Comparison of ENCODE assay signal across 16 cellular contexts in the genomic region with DNA sequence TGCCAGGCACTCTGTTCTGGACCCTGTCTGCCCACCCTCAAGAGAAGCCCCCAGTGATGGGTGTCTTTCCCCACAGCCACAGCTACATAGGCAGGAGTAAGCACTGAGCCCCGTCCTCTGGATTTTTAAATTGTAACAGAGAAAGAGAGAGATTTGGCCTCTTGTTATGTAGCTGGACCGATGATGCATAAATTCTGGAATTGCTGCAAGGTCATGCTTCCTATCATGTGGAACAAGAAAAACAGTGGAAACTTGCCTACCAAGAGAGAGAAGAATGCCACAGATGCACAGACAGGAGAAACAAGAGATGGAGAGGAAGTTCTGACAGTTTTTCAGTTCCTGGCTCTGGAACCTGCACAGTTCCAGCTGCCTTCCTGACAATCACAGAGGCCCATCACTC.
DNase-seq lines count a peak whose midpoint lies in the region; ATAC-seq and TF ChIP-seq lines count a peak whose summit lies in the region.
"Had no signal": no experiment of that assay in that cellular context is flagged by ENCODE, and none has a peak within 500 bp of the region (broad histone marks: within the 10 kb centered on the region; RNA-seq: fewer than 3 reads in every experiment).

No MANE protein-coding gene starts in this region.

- peak overlapping the region; percentile 29 for H3K4me2 ChIP-seq in Loucy (ENCODE audit: low read depth, low read length, poor library complexity, severe bottlenecking)
- H3K4me2 ChIP-seq in fibroblast of lung (ENCODE audit: extremely low read depth, insufficient read depth, low read length), result peak overlapping the region; percentile 37
- peak overlapping the region; percentile 36 for H3K4me2 ChIP-seq in parathyroid adenoma (ENCODE audit: low read length)

- H3K79me2 ChIP-seq in Loucy (ENCODE audit: insufficient read depth, low read length) (no peaks in the 10 kb centered on the region), fibroblast of lung (ENCODE audit: control insufficient read depth, insufficient read depth, low read length) (no peaks in the 10 kb centered on the region), parathyroid adenoma (no peaks in the 10 kb centered on the region)

- CTCF ChIA-PET in activated CD8-positive, alpha-beta T cell treated with anti-CD3 and anti-CD28 coated beads, Interleukin-2, amount 10 ng/mL, durations not matched to agents 7 days and 5 days (lab: Charles Lee), result interaction anchor here (1.0 to 2.0 kb wide), 3 partner anchors 9 to 114 kb away, joined by 3 to 7 read pairs (median 3); no protein-coding TSS in a partner anchor

- H3K9me2 ChIP-seq in Loucy (replicated peaks; ENCODE audit: low read depth, low read length), result no peaks in the 10 kb centered on the region

- H3K4me1 ChIP-seq in Loucy (ENCODE audit: insufficient read depth, low read length, poor library complexity, severe bottlenecking), result peaks cover 28% of the 10 kb centered on the region
- no peaks in the 10 kb centered on the region for H3K4me1 ChIP-seq in fibroblast of lung (ENCODE audit: control insufficient read depth, extremely low read depth, insufficient read depth, low read length)
- no peaks in the 10 kb centered on the region for H3K4me1 ChIP-seq in parathyroid adenoma

- H4K20me1 ChIP-seq in Loucy (ENCODE audit: insufficient read depth, low read length, poor library complexity, severe bottlenecking), result no peaks in the 10 kb centered on the region
- H4K20me1 ChIP-seq in fibroblast of lung (ENCODE audit: control insufficient read depth, extremely low read depth, insufficient read depth, low read length), result no peaks in the 10 kb centered on the region

- H3K27me3 Mint-ChIP-seq in activated CD8-positive, alpha-beta T cell treated with anti-CD3 and anti-CD28 coated beads, Interleukin-2, amount 10 ng/mL, durations not matched to agents 7 days and 5 days (ENCODE audit: low read depth), result no peaks in the 10 kb centered on the region
- H3K27me3 Mint-ChIP-seq: central memory CD8-positive, alpha-beta T cell had no signal

- H3K36me3 ChIP-seq in Loucy (ENCODE audit: insufficient read depth, low read length) (no peaks in the 10 kb centered on the region), fibroblast of lung (ENCODE audit: control insufficient read depth, insufficient read depth, low read length) (no peaks in the 10 kb centered on the region), parathyroid adenoma (ENCODE audit: control insufficient read depth, insufficient read depth, low read length) (no peaks in the 10 kb centered on the region)

- H3K36me3 Mint-ChIP-seq in activated CD8-positive, alpha-beta T cell treated with anti-CD3 and anti-CD28 coated beads, Interleukin-2, amount 10 ng/mL, durations not matched to agents 7 days and 5 days (ENCODE audit: low read depth), result peaks cover 6% of the 10 kb centered on the region

- peaks cover 8% of the 10 kb centered on the region for H3K4me1 Mint-ChIP-seq in activated CD8-positive, alpha-beta T cell treated with anti-CD3 and anti-CD28 coated beads, Interleukin-2, amount 10 ng/mL, durations not matched to agents 7 days and 5 days (ENCODE audit: low read depth)

- POLR2A ChIA-PET in activated CD8-positive, alpha-beta T cell treated with anti-CD3 and anti-CD28 coated beads, Interleukin-2, amount 10 ng/mL, durations not matched to agents 7 days and 5 days (lab: Charles Lee), result no interaction called here

- H3K9ac ChIP-seq in Loucy (ENCODE audit: low read depth, low read length, poor library complexity, severe bottlenecking) (peak overlapping the region; percentile 4), fibroblast of lung (ENCODE audit: insufficient read depth, low read length) (no peak overlapping the region), parathyroid adenoma (no peak overlapping the region)

- peak overlapping the region; percentile 47 for H2AFZ ChIP-seq in Loucy (ENCODE audit: low read length)
- H2AFZ ChIP-seq in fibroblast of lung (ENCODE audit: low read length), result peak overlapping the region; percentile 20
- H2AFZ ChIP-seq in parathyroid adenoma, result no peak overlapping the region

- H3K9me3 Mint-ChIP-seq in activated CD8-positive, alpha-beta T cell treated with anti-CD3 and anti-CD28 coated beads, Interleukin-2, amount 10 ng/mL, durations not matched to agents 7 days and 5 days (ENCODE audit: insufficient read depth), result peaks cover 16% of the 10 kb centered on the region

- H3K27ac Mint-ChIP-seq in activated CD8-positive, alpha-beta T cell treated with anti-CD3 and anti-CD28 coated beads, Interleukin-2, amount 10 ng/mL, durations not matched to agents 7 days and 5 days, result no peak overlapping the region

- no peak for TF ChIP-seq CTCF in Loucy (conservative IDR thresholded peaks at IDR 0.05; ENCODE audit: low read length)
- TF ChIP-seq CTCF in fibroblast of lung (conservative IDR thresholded peaks at IDR 0.05 in 1 of 2, IDR thresholded peaks at IDR 0.05 in 1 of 2; ENCODE audit: low read depth in 1 of 2, low read length in 2 of 2), result no peak
- TF ChIP-seq CTCF in parathyroid adenoma (IDR thresholded peaks at IDR 0.05), result no peak

- H3K27me3 ChIP-seq in Loucy (ENCODE audit: insufficient read depth, low read length, poor library complexity, severe bottlenecking), result no peaks in the 10 kb centered on the region
- no peaks in the 10 kb centered on the region for H3K27me3 ChIP-seq in fibroblast of lung (ENCODE audit: control insufficient read depth, insufficient read depth, low read length)
- H3K27me3 ChIP-seq in parathyroid adenoma (ENCODE audit: control insufficient read depth, insufficient read depth, low read length), result no peaks in the 10 kb centered on the region

- no peak for ATAC-seq in activated CD8-positive, alpha-beta T cell treated with anti-CD3 and anti-CD28 coated beads, Interleukin-2, amount 10 ng/mL, durations not matched to agents 7 days and 5 days
- ATAC-seq: K562 had no signal

- H3K27ac ChIP-seq in fibroblast of lung (ENCODE audit: insufficient read depth, low read length) (no peak overlapping the region), parathyroid adenoma (no peak overlapping the region), substantia nigra (ENCODE audit: low read depth, low read length, poor library complexity, severe bottlenecking) (no peak overlapping the region)
- H3K27ac ChIP-seq: C4-2B had no signal

- no peak overlapping the region for H3K4me3 Mint-ChIP-seq in activated CD8-positive, alpha-beta T cell treated with anti-CD3 and anti-CD28 coated beads, Interleukin-2, amount 10 ng/mL, durations not matched to agents 7 days and 5 days
- H3K4me3 Mint-ChIP-seq: central memory CD8-positive, alpha-beta T cell had no signal

- H3K4me3 ChIP-seq in Loucy (ENCODE audit: low read length, poor library complexity, severe bottlenecking), result no peak overlapping the region
- no peak overlapping the region for H3K4me3 ChIP-seq in fibroblast of lung (replicated peaks in 1 of 4; ENCODE audit: control extremely low read depth in 1 of 4, insufficient read depth in 1 of 4, low read depth in 3 of 4, low read length in 4 of 4)
- no peak overlapping the region for H3K4me3 ChIP-seq in parathyroid adenoma (ENCODE audit: low read depth, low read length)
- H3K4me3 ChIP-seq: K562 had no signal

- no peaks in the 10 kb centered on the region for H3F3A ChIP-seq in Loucy (ENCODE audit: low read depth)

- H3K9me3 ChIP-seq in Loucy (ENCODE audit: insufficient read depth, low read depth, low read length) (peaks cover 16% of the 10 kb centered on the region; the same call in 1 of the 2 replicates), fibroblast of lung (ENCODE audit: control insufficient read depth, insufficient read depth, low read depth, low read length) (no peaks in the 10 kb centered on the region), parathyroid adenoma (ENCODE audit: control insufficient read depth, low read length) (no peaks in the 10 kb centered on the region)

- DNase-seq in AG20443 (ENCODE audit: low spot score), result peak; percentile 63
- DNase-seq in fibroblast of lung (ENCODE audit: low read depth in 2 of 2), result peak; percentile 37 to 74
- no peak for DNase-seq in activated CD8-positive, alpha-beta T cell treated with anti-CD3 and anti-CD28 coated beads, Interleukin-2, amount 10 ng/mL, durations not matched to agents 7 days and 5 days
- no peak for DNase-seq in EL
- no peak for DNase-seq in cortex of kidney (lab: John Stamatoyannopoulos, UW)
- DNase-seq in substantia nigra (lab: John Stamatoyannopoulos, UW), result no peak
- DNase-seq: activated gamma-delta T cell treated with Interleukin-2 at 50 U/mL for 16 hours, NCI-H1436 treated with DMSO at 0.1 percent for 48 hours, NCI-H69, posterior cingulate gyrus, SHP77 treated with DMSO at 0.1 percent for 48 hours had no signal

Comparison
In these comparisons a context has a peak if more than half of its experiments do, and no peak if none do; other contexts are left out.
1. DNase-seq: peak in AG20443 (single experiment) and fibroblast of lung (2 of 2); none in activated CD8-positive, alpha-beta T cell treated with anti-CD3 and anti-CD28 coated beads, Interleukin-2, amount 10 ng/mL, durations not matched to agents 7 days and 5 days (single experiment), EL (single experiment), cortex of kidney (single experiment) and substantia nigra (0 of 49).
2. Peak in every context shown above with its lines, with median percentiles within 50 percentile points of each other: H3K4me2 ChIP-seq.